In genomic region chr3:197236362-197236761, GRCh38 we compare ENCODE assay signal across 1 cellular context.
A peak's percentile ranks its signal among the peaks of the same experiment; 100 is the strongest.
TF ChIP-seq lines count a peak whose summit lies in the region.

No MANE protein-coding gene starts in this region.

TF ChIP-seq in liver, 16 proteins besides CTCF, POLR2A, EP300 and RAD21 (continued from another document):
- peak; percentile 87 for TF ChIP-seq REST (IDR thresholded peaks at IDR 0.05)
- TF ChIP-seq TAF1 (conservative IDR thresholded peaks at IDR 0.05): peak; percentile 53
- TF ChIP-seq SP1 (IDR thresholded peaks at IDR 0.05): peak; percentile 78
- no peak for TF ChIP-seq FOXA1 (IDR thresholded peaks at IDR 0.05)
- peak; percentile 96 to 99 for TF ChIP-seq HNF4A (conservative IDR thresholded peaks at IDR 0.05)
- TF ChIP-seq ZBTB33 (IDR thresholded peaks at IDR 0.05): peak; percentile 73
- no peak for TF ChIP-seq GABPA (IDR thresholded peaks at IDR 0.05 in 1 of 2, conservative IDR thresholded peaks at IDR 0.05 in 1 of 2)
- no peak for TF ChIP-seq NR2F2 (IDR thresholded peaks at IDR 0.05)
